In genomic region chr2:96147593-96148201, GRCh38 we compare ENCODE assay signal across 10 cellular contexts. TPM values are rescaled to one million over a fixed set of nuclear protein-coding genes. Genes with fewer than 3 reads are reported as not detected.
DNase-seq lines count a peak whose midpoint lies in the region; ATAC-seq and TF ChIP-seq lines count a peak whose summit lies in the region.
"Had no signal": no experiment of that assay in that cellular context is flagged by ENCODE, and none has a peak within 500 bp of the region (broad histone marks: within the 10 kb centered on the region; RNA-seq: fewer than 3 reads in every experiment).

No MANE protein-coding gene starts in this region.

- H3K4me3 ChIP-seq in GM12864 (ENCODE audit: low read depth, low read length) (peak overlapping the region; percentile 9; the same call in 1 of the 2 replicates), Karpas-422 (ENCODE audit: low read length) (peak overlapping the region; percentile 45; the same call in 1 of the 2 replicates), osteoblast (ENCODE audit: insufficient read depth, low read length) (no peak overlapping the region), A673 (ENCODE audit: low read depth, low read length, poor library complexity, severe bottlenecking) (no peak overlapping the region)

- no TSS peak for BruUV-seq in A673 (replicated peaks; lab: Mats Ljungman, UMichigan)

- CTCF ChIA-PET in HEK293T (lab: Yijun Ruan, JAX): interaction anchor here (0.7 to 1.2 kb wide), 4 partner anchors 8 to 125 kb away, joined by 3 to 5 read pairs (median 3); partner anchors contain the start of gene ADRA2B
- CTCF ChIA-PET in A673 (lab: Charles Lee): interaction anchor here (2.3 kb wide), 1 partner anchor 27 kb away, joined by 7 read pairs; no protein-coding TSS in a partner anchor

- H3K79me2 ChIP-seq in Karpas-422 (ENCODE audit: low read length) (peaks cover 7% of the 10 kb centered on the region), osteoblast (ENCODE audit: insufficient read depth, low read length) (peaks cover 5% of the 10 kb centered on the region)

- peak overlapping the region; percentile 96 for H3K9ac ChIP-seq in Karpas-422 (ENCODE audit: low read length)

- H3K4me2 ChIP-seq in Karpas-422 (ENCODE audit: low read depth, low read length, poor library complexity, severe bottlenecking) (peak overlapping the region; percentile 62), osteoblast (ENCODE audit: insufficient read depth, low read length) (no peak overlapping the region)

- peaks cover 56% of the 10 kb centered on the region for H3K4me1 ChIP-seq in Karpas-422 (ENCODE audit: low read length)
- H3K4me1 ChIP-seq in osteoblast (ENCODE audit: insufficient read depth, low read length): peaks cover 34% of the 10 kb centered on the region
- H3K4me1 ChIP-seq in A673 (ENCODE audit: insufficient read depth, low read length, poor library complexity, severe bottlenecking): peaks cover 9% of the 10 kb centered on the region

- DNase-seq in GM12864 (ENCODE audit: low read depth) (no peak), Karpas-422 (peak; percentile 60), osteoblast (ENCODE audit: insufficient read length, low spot score, missing footprints) (peak; percentile 70), HEK293T (ENCODE audit: extremely low spot score) (no peak), A673 (ENCODE audit: low spot score) (no peak)
- DNase-seq: NCI-H2081 treated with DMSO at 0.1 percent for 48 hours had no signal

- no peak overlapping the region for H2AFZ ChIP-seq in Karpas-422 (ENCODE audit: low read length)
- H2AFZ ChIP-seq in osteoblast (ENCODE audit: low read length): no peak overlapping the region

- intact Hi-C loops in A673 (cut with micrococcal nuclease; ENCODE audit: unreplicated experiment): no loop called here

- H4K20me1 ChIP-seq in Karpas-422 (ENCODE audit: insufficient read depth, low read depth, low read length) (peaks cover 20% of the 10 kb centered on the region), osteoblast (ENCODE audit: insufficient read depth, low read length) (peaks cover 3% of the 10 kb centered on the region)

- no peaks in the 10 kb centered on the region for H3K9me2 ChIP-seq in Karpas-422 (replicated peaks; ENCODE audit: insufficient read depth, low read length)

- no peak for ATAC-seq in GM21423 (IDR thresholded peaks at IDR 0.05; ENCODE audit: unreplicated experiment)
- ATAC-seq in GM18498 (IDR thresholded peaks at IDR 0.05; ENCODE audit: unreplicated experiment): no peak

- H3K27me3 ChIP-seq in Karpas-422 (ENCODE audit: low read length): no peaks in the 10 kb centered on the region
- H3K27me3 ChIP-seq in osteoblast (ENCODE audit: insufficient read depth, low read length): no peaks in the 10 kb centered on the region
- no peaks in the 10 kb centered on the region for H3K27me3 ChIP-seq in A673 (replicated peaks; ENCODE audit: insufficient read depth, low read depth, low read length, poor library complexity)

- POLR2A ChIA-PET in HEK293T (lab: Yijun Ruan, JAX): no interaction called here
- POLR2A ChIA-PET in A673 (lab: Charles Lee; ENCODE audit: low non-redundant PET): no interaction called here

- H3K36me3 ChIP-seq in Karpas-422 (ENCODE audit: insufficient read depth, low read length) (peaks cover 16% of the 10 kb centered on the region), osteoblast (ENCODE audit: insufficient read depth, low read length) (no peaks in the 10 kb centered on the region), A673 (ENCODE audit: insufficient read depth, low read length, poor library complexity, severe bottlenecking) (no peaks in the 10 kb centered on the region)

- H3K9me3 ChIP-seq in Karpas-422 (ENCODE audit: low read length) (no peaks in the 10 kb centered on the region), osteoblast (ENCODE audit: low read depth, low read length) (no peaks in the 10 kb centered on the region), A673 (ENCODE audit: low read depth, low read length, poor library complexity, severe bottlenecking) (no peaks in the 10 kb centered on the region)

- TF ChIP-seq CTCF in GM12864 (IDR thresholded peaks at IDR 0.05; ENCODE audit: low read depth, low read length, missing control alignments) (no peak), osteoblast (IDR thresholded peaks at IDR 0.05; ENCODE audit: extremely low read depth, low read depth, low read length) (no peak), A673 (conservative IDR thresholded peaks at IDR 0.05; ENCODE audit: low read depth, low read length) (no peak)

- H3K27ac ChIP-seq in Karpas-422 (ENCODE audit: low read length) (peak overlapping the region; percentile 16), angular gyrus (ENCODE audit: low read depth, low read length) (peak overlapping the region; percentile 35), osteoblast (ENCODE audit: low read depth, low read length) (peak overlapping the region; percentile 66), A673 (ENCODE audit: low read depth, low read length, poor library complexity, severe bottlenecking) (no peak overlapping the region)

TF ChIP-seq in HEK293T, 16 proteins besides CTCF, POLR2A, EP300 and RAD21:
- TF ChIP-seq ZNF384 (IDR thresholded peaks at IDR 0.05) (no peak), L3MBTL2 (conservative IDR thresholded peaks at IDR 0.05) (no peak), CTBP1 (IDR thresholded peaks at IDR 0.05; ENCODE audit: borderline replicate concordance) (no peak), TARDBP (IDR thresholded peaks at IDR 0.05) (no peak), FOXM1 (IDR thresholded peaks at IDR 0.05; ENCODE audit: borderline replicate concordance) (no peak), SP1 (IDR thresholded peaks at IDR 0.05) (no peak), FOXK2 (IDR thresholded peaks at IDR 0.05) (no peak), FOXA1 (IDR thresholded peaks at IDR 0.05) (no peak)

RNA-seq across cellular contexts. Expression of gene DUSP2, which starts 2.5 kb away (rescaled TPM):
- 25.1 and 45.2 TPM in 2 replicates for total RNA-seq in Karpas-422 (2014; rRNA removed; shearing (Covaris generic); ENCODE audit: low replicate concordance)
- total RNA-seq in osteoblast (2.7 and 3.3 TPM in 2 replicates), A673 (2021) (0.50 and 1.4 TPM in 2 replicates)

RNA-seq across cellular contexts. Expression of gene ASTL, which starts 9.4 kb away (rescaled TPM):
- total RNA-seq in Karpas-422 (2014; rRNA removed; shearing (Covaris generic); ENCODE audit: low replicate concordance): not detected in 2 replicates
- total RNA-seq in osteoblast: not detected in 2 replicates
- total RNA-seq in A673 (2021): not detected in 2 replicates
- total RNA-seq: mucosa of gallbladder had no signal

RNA-seq across cellular contexts. Expression of gene ADRA2B, which starts 31.3 kb away (rescaled TPM):
- not detected in 2 replicates for total RNA-seq in Karpas-422 (2014; rRNA removed; shearing (Covaris generic); ENCODE audit: low replicate concordance)
- under 0.01 TPM in 1 of 2 replicates, not detected in the other for total RNA-seq in osteoblast
- total RNA-seq in A673 (2021): 0.11 TPM in 1 of 2 replicates, not detected in the other

Comparison
In these comparisons a context has a peak if more than half of its experiments do, and no peak if none do; other contexts are left out.
1. DNase-seq: peak in Karpas-422 (single experiment) and osteoblast (single experiment); none in GM12864 (single experiment), HEK293T (single experiment) and A673 (single experiment).
2. H3K4me3 ChIP-seq: peak in GM12864 (single experiment) and Karpas-422 (single experiment); none in osteoblast (single experiment) and A673 (single experiment).